8 cellular contexts compared by ENCODE assay signal in genomic region chr2:28751102-28751955, GRCh38.
DNase-seq lines count a peak whose midpoint lies in the region; ATAC-seq and TF ChIP-seq lines count a peak whose summit lies in the region.

TSS of gene PPP1CB (plus strand) at chr2:28751830. CDS start at chr2:28752125, 295 bp downstream.

- ATAC-seq in GM19023 (IDR thresholded peaks at IDR 0.05; ENCODE audit: unreplicated experiment), result peak; percentile 87
- peak; percentile 85 for ATAC-seq in HG03280 (IDR thresholded peaks at IDR 0.05; ENCODE audit: unreplicated experiment)

- peak; percentile 13 for TF ChIP-seq CTCF in AG09319 (IDR thresholded peaks at IDR 0.05; ENCODE audit: low read depth, low read length)

- peak; percentile 94 for DNase-seq in AG09319 (ENCODE audit: extremely low read depth, low read depth)
- DNase-seq in NCI-H345 (lab: John Stamatoyannopoulos, UW), result peak; percentile 99
- DNase-seq in activated CD4-positive, CD25-positive, alpha-beta regulatory T cell (lab: John Stamatoyannopoulos, UW), result peak; percentile 85 to 97 (median 93)
- peak; percentile 99 for DNase-seq in central memory CD4-positive, alpha-beta T cell
- peak; percentile 98 for DNase-seq in islet precursor cell
- DNase-seq in stimulated activated CD4-positive, alpha-beta T cell treated with anti-CD3 and anti-CD28 coated beads, Interleukin-12 subunit alpha, Interleukin-12 subunit beta, amount 100 ng/mL, for 48 hours (ENCODE audit: low read depth in 2 of 3, low spot score in 1 of 3), result peak; percentile 86 to 93 (median 92)

Comparison
In these comparisons a context has a peak if more than half of its experiments do, and no peak if none do; other contexts are left out.
1. Peak in every context shown above with its lines: DNase-seq and ATAC-seq.